Comparison of ENCODE assay signal across 1 cellular context in the genomic region with DNA sequence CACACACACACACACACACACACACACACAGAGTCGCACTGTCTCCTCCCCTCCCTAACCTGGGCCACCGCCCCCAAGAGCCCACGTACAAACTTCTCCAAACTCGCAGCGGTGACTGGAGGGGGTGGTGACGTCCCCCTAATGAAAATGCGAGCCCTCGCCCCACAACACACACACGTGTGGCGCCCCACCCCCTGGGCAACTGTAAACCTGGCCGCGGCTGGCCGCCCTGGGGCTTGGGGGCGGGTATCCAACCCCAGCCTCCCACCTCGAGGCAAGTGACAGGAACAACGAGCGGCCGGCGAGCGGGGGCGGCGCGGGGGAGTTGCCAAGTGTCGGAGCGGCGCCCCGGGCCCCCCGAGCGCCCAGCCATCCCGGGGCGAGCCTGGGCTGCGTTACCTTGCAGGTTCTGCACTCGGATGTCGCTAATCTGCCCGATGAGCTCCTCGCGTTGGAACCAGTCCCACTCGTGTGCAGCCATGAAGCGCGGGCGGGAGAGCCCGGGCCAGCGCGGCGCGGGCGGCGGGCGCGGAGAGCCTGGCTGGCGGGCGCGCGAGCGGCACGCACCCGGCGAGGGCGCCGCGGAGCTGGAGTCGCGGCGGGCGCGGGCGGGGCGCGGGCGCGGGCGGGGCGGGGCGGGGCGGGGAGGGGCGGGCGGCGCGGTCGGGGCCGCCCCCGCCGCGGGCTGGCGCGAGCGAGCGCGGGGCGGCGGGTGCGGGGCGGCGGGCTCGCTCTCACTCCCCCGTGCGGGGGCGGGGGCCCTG.
A peak's percentile ranks its signal among the peaks of the same experiment; 100 is the strongest.
TF ChIP-seq lines count a peak whose summit lies in the region.

A gene with protein sequence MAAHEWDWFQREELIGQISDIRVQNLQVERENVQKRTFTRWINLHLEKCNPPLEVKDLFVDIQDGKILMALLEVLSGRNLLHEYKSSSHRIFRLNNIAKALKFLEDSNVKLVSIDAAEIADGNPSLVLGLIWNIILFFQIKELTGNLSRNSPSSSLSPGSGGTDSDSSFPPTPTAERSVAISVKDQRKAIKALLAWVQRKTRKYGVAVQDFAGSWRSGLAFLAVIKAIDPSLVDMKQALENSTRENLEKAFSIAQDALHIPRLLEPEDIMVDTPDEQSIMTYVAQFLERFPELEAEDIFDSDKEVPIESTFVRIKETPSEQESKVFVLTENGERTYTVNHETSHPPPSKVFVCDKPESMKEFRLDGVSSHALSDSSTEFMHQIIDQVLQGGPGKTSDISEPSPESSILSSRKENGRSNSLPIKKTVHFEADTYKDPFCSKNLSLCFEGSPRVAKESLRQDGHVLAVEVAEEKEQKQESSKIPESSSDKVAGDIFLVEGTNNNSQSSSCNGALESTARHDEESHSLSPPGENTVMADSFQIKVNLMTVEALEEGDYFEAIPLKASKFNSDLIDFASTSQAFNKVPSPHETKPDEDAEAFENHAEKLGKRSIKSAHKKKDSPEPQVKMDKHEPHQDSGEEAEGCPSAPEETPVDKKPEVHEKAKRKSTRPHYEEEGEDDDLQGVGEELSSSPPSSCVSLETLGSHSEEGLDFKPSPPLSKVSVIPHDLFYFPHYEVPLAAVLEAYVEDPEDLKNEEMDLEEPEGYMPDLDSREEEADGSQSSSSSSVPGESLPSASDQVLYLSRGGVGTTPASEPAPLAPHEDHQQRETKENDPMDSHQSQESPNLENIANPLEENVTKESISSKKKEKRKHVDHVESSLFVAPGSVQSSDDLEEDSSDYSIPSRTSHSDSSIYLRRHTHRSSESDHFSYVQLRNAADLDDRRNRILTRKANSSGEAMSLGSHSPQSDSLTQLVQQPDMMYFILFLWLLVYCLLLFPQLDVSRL (minus strand): TSS at position 597 of the 764 bp plus-strand sequence. CDS start 116 bp downstream, at position 481.

TF ChIP-seq in K562, 482 proteins besides CTCF, POLR2A, EP300 and RAD21 (continued from another document):
- peak; percentile 78 for TF ChIP-seq EGR1 (conservative IDR thresholded peaks at IDR 0.05)
- TF ChIP-seq HIVEP1 (CRISPR knock-in tag; IDR thresholded peaks at IDR 0.05): no peak
- TF ChIP-seq, protein P1, sequence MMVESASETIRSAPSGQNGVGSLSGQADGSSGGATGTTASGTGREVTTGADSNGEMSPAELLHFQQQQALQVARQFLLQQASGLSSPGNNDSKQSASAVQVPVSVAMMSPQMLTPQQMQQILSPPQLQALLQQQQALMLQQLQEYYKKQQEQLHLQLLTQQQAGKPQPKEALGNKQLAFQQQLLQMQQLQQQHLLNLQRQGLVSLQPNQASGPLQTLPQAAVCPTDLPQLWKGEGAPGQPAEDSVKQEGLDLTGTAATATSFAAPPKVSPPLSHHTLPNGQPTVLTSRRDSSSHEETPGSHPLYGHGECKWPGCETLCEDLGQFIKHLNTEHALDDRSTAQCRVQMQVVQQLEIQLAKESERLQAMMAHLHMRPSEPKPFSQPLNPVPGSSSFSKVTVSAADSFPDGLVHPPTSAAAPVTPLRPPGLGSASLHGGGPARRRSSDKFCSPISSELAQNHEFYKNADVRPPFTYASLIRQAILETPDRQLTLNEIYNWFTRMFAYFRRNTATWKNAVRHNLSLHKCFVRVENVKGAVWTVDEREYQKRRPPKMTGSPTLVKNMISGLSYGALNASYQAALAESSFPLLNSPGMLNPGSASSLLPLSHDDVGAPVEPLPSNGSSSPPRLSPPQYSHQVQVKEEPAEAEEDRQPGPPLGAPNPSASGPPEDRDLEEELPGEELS (CRISPR knock-in tag; IDR thresholded peaks at IDR 0.05; ENCODE audit: borderline replicate concordance): no peak
- TF ChIP-seq CXXC5 (CRISPR knock-in tag; IDR thresholded peaks at IDR 0.05): 0 out of 2 replicates have a peak, but pooled peaks have one; percentile 18
- TF ChIP-seq, protein P2, sequence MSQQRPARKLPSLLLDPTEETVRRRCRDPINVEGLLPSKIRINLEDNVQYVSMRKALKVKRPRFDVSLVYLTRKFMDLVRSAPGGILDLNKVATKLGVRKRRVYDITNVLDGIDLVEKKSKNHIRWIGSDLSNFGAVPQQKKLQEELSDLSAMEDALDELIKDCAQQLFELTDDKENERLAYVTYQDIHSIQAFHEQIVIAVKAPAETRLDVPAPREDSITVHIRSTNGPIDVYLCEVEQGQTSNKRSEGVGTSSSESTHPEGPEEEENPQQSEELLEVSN (IDR thresholded peaks at IDR 0.05; ENCODE audit: borderline replicate concordance in 1 of 2, extremely low read depth in 1 of 2, insufficient read depth in 1 of 2, insufficient read length in 1 of 2, low read depth in 1 of 2, low read length in 1 of 2, poor library complexity in 1 of 2, severe bottlenecking in 1 of 2): peak in 1 of 2 experiments; percentile 64
- TF ChIP-seq, protein P3, sequence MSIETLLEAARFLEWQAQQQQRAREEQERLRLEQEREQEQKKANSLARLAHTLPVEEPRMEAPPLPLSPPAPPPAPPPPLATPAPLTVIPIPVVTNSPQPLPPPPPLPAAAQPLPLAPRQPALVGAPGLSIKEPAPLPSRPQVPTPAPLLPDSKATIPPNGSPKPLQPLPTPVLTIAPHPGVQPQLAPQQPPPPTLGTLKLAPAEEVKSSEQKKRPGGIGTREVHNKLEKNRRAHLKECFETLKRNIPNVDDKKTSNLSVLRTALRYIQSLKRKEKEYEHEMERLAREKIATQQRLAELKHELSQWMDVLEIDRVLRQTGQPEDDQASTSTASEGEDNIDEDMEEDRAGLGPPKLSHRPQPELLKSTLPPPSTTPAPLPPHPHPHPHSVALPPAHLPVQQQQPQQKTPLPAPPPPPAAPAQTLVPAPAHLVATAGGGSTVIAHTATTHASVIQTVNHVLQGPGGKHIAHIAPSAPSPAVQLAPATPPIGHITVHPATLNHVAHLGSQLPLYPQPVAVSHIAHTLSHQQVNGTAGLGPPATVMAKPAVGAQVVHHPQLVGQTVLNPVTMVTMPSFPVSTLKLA (conservative IDR thresholded peaks at IDR 0.05): peak; percentile 31 to 55; a peak in 1 of 4 replicates
- no peak for TF ChIP-seq POLR2AphosphoS5 (IDR thresholded peaks at IDR 0.05; ENCODE audit: control insufficient read depth, insufficient read depth, low read depth, low read length)
- no peak for TF ChIP-seq MED1 (CRISPR knock-in tag; IDR thresholded peaks at IDR 0.05; ENCODE audit: borderline replicate concordance)
- TF ChIP-seq, protein P4, sequence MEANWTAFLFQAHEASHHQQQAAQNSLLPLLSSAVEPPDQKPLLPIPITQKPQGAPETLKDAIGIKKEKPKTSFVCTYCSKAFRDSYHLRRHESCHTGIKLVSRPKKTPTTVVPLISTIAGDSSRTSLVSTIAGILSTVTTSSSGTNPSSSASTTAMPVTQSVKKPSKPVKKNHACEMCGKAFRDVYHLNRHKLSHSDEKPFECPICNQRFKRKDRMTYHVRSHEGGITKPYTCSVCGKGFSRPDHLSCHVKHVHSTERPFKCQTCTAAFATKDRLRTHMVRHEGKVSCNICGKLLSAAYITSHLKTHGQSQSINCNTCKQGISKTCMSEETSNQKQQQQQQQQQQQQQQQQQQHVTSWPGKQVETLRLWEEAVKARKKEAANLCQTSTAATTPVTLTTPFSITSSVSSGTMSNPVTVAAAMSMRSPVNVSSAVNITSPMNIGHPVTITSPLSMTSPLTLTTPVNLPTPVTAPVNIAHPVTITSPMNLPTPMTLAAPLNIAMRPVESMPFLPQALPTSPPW (CRISPR knock-in tag; IDR thresholded peaks at IDR 0.05): 0 out of 2 replicates have a peak, but pooled peaks have one; percentile 32
